9 cellular contexts compared by ENCODE assay signal in genomic region chr14:91078095-91078737, GRCh38. TPM values are rescaled to one million over a fixed set of nuclear protein-coding genes. Genes with fewer than 3 reads are reported as not detected.
DNase-seq lines count a peak whose midpoint lies in the region; ATAC-seq and TF ChIP-seq lines count a peak whose summit lies in the region.
"Had no signal": no experiment of that assay in that cellular context is flagged by ENCODE, and none has a peak within 500 bp of the region (broad histone marks: within the 10 kb centered on the region; RNA-seq: fewer than 3 reads in every experiment).

No MANE protein-coding gene starts in this region.

- peak overlapping the region; percentile 68 for H3K4me3 Mint-ChIP-seq in T-helper 2 cell treated with Interferon-gamma antibody and Interleukin-4, amounts not matched to agents 5 μg/mL and 100 μg/mL, for 36 hours

- peaks cover 55% of the 10 kb centered on the region for H3K4me1 Mint-ChIP-seq in T-helper 2 cell treated with Interferon-gamma antibody and Interleukin-4, amounts not matched to agents 5 μg/mL and 100 μg/mL, for 36 hours (ENCODE audit: low read depth)

- peak overlapping the region; percentile 93 for H3K27ac Mint-ChIP-seq in T-helper 2 cell treated with Interferon-gamma antibody and Interleukin-4, amounts not matched to agents 5 μg/mL and 100 μg/mL, for 36 hours

- intact Hi-C loops in mucosa of descending colon (cut with DNase I, micrococcal nuclease) = no loop called here
- intact Hi-C loops in colonic mucosa (cut with DNase I) = no loop called here
- intact Hi-C loops in heart left ventricle (cut with DNase I) = no loop called here

- no peak overlapping the region for H3K9ac ChIP-seq in colonic mucosa (ENCODE audit: low read depth in 2 of 2, low read length in 2 of 2)

- no peak overlapping the region for H3K27ac ChIP-seq in colonic mucosa
- H3K27ac ChIP-seq in SJCRH30 = no peak overlapping the region
- no peak overlapping the region for H3K27ac ChIP-seq in heart left ventricle

- peaks cover 11% of the 10 kb centered on the region for H3K36me3 Mint-ChIP-seq in T-helper 2 cell treated with Interferon-gamma antibody and Interleukin-4, amounts not matched to agents 5 μg/mL and 100 μg/mL, for 36 hours (ENCODE audit: low read depth)

- H3K9me3 Mint-ChIP-seq in T-helper 2 cell treated with Interferon-gamma antibody and Interleukin-4, amounts not matched to agents 5 μg/mL and 100 μg/mL, for 36 hours = no peaks in the 10 kb centered on the region

- H3K4me1 ChIP-seq in mucosa of descending colon (ENCODE audit: low read depth) (peaks cover 3% of the 10 kb centered on the region), colonic mucosa (no peaks in the 10 kb centered on the region), SJCRH30 (no peaks in the 10 kb centered on the region), heart left ventricle (peaks cover 0 to 8% (median 0%) of the 10 kb centered on the region in 12 donors)

- H3K27me3 Mint-ChIP-seq in T-helper 2 cell treated with Interferon-gamma antibody and Interleukin-4, amounts not matched to agents 5 μg/mL and 100 μg/mL, for 36 hours (ENCODE audit: low read depth) = no peaks in the 10 kb centered on the region

- no peaks in the 10 kb centered on the region for H3K9me3 ChIP-seq in mucosa of descending colon
- no peaks in the 10 kb centered on the region for H3K9me3 ChIP-seq in colonic mucosa
- H3K9me3 ChIP-seq in SJCRH30 (replicated peaks) = no peaks in the 10 kb centered on the region
- H3K9me3 ChIP-seq in heart left ventricle = no peaks in the 10 kb centered on the region

- no peaks in the 10 kb centered on the region for H3K27me3 ChIP-seq in GM06990 (replicated peaks; ENCODE audit: control insufficient read depth, insufficient read depth, low read length)
- no peaks in the 10 kb centered on the region for H3K27me3 ChIP-seq in colonic mucosa
- H3K27me3 ChIP-seq in SJCRH30 = no peaks in the 10 kb centered on the region
- H3K27me3 ChIP-seq in heart left ventricle = no peaks in the 10 kb centered on the region

- DNase-seq in GM06990 (ENCODE audit: extremely low read depth, insufficient read length) (peak; percentile 27), mucosa of descending colon (no peak), colonic mucosa (no peak), GOT3 (lab: John Stamatoyannopoulos, UW) (no peak), SJCRH30 (no peak), heart left ventricle (no peak)
- DNase-seq in T-helper 2 cell treated with Interferon-gamma antibody and Interleukin-4, amounts not matched to agents 5 μg/mL and 100 μg/mL, for 36 hours (ENCODE audit: low spot score) = peak; percentile 79

- no peak for TF ChIP-seq CTCF in GM06990 (IDR thresholded peaks at IDR 0.05; ENCODE audit: insufficient read depth, low read length, poor library complexity, severe bottlenecking)
- no peak for TF ChIP-seq CTCF in mucosa of descending colon (IDR thresholded peaks at IDR 0.05)
- no peak for TF ChIP-seq CTCF in colonic mucosa (IDR thresholded peaks at IDR 0.05)
- TF ChIP-seq CTCF in heart left ventricle (IDR thresholded peaks at IDR 0.05) = no peak

- WGBS in heart left ventricle, 4 donors = 92 to 95% (median 93%) methylated on average over 9 of the region's 9 CpGs

- TF ChIP-seq POLR2A in heart left ventricle (IDR thresholded peaks at IDR 0.05) = no peak

- H3K4me3 ChIP-seq in GM06990 (replicated peaks; ENCODE audit: low read depth, low read length) = no peak overlapping the region
- H3K4me3 ChIP-seq in mucosa of descending colon = no peak overlapping the region
- H3K4me3 ChIP-seq in colonic mucosa = no peak overlapping the region
- H3K4me3 ChIP-seq in SJCRH30 = no peak overlapping the region
- no peak overlapping the region for H3K4me3 ChIP-seq in heart left ventricle
- H3K4me3 ChIP-seq: lung had no signal

- H3K36me3 ChIP-seq in GM06990 (ENCODE audit: control insufficient read depth, insufficient read depth, low read length) = no peaks in the 10 kb centered on the region
- H3K36me3 ChIP-seq in mucosa of descending colon (ENCODE audit: low read depth) = no peaks in the 10 kb centered on the region
- no peaks in the 10 kb centered on the region for H3K36me3 ChIP-seq in colonic mucosa
- H3K36me3 ChIP-seq in SJCRH30 = no peaks in the 10 kb centered on the region
- no peaks in the 10 kb centered on the region for H3K36me3 ChIP-seq in heart left ventricle

- ATAC-seq in GM21825 (IDR thresholded peaks at IDR 0.05; ENCODE audit: unreplicated experiment) = peak; percentile 73
- peak; percentile 42 for ATAC-seq in mucosa of descending colon
- ATAC-seq in heart left ventricle = no peak

RNA-seq across cellular contexts. Expression of gene RPS6KA5, which starts 17.8 kb away (rescaled TPM):
- total RNA-seq in mucosa of descending colon (10 to 100 TPM; 25.0 to 41.5 (median 27.2) TPM), colonic mucosa (10 to 100 TPM; 15.2 to 19.2 TPM), heart left ventricle (10 to 100 TPM in 3 of 9 donors, 1 to 10 TPM in 6; 6.5 to 13.3 (median 8.7) TPM)
- 9.7 and 11.0 TPM in 2 replicates for total RNA-seq in SJCRH30 (2014; rRNA removed; shearing (Covaris generic))
- 1 to 10 TPM in 1 of 2 donors, under 1 TPM in 1; 0.72 to 1.8 TPM for polyA plus RNA-seq in heart left ventricle

RNA-seq across cellular contexts. Expression of gene DGLUCY, which starts 35.7 kb away (rescaled TPM):
- 100 to 1,000 TPM in 2 of 3 donors, 10 to 100 TPM in 1; 94.0 to 149 (median 114) TPM for total RNA-seq in mucosa of descending colon
- 100 to 1,000 TPM in 1 of 2 donors, 10 to 100 TPM in 1; 67.3 to 105 TPM for total RNA-seq in colonic mucosa
- 26.4 and 28.1 TPM in 2 replicates for total RNA-seq in SJCRH30 (2014; rRNA removed; shearing (Covaris generic))
- total RNA-seq in heart left ventricle = 100 to 1,000 TPM; 120 to 234 (median 184) TPM
- polyA plus RNA-seq in heart left ventricle = 100 to 1,000 TPM in 1 of 2 donors, 10 to 100 TPM in 1; 53.7 to 128 TPM

Comparison
In these comparisons a context has a peak if more than half of its experiments do, and no peak if none do; other contexts are left out.
1. DNase-seq: peak in GM06990 (single experiment) and T-helper 2 cell treated with Interferon-gamma antibody and Interleukin-4, amounts not matched to agents 5 μg/mL and 100 μg/mL, for 36 hours (single experiment); none in mucosa of descending colon (0 of 3), colonic mucosa (single experiment), GOT3 (single experiment), SJCRH30 (0 of 2) and heart left ventricle (0 of 5).
2. ATAC-seq: peak in GM21825 (single experiment) and mucosa of descending colon (single experiment); none in heart left ventricle (0 of 4).